1 cellular context compared by ENCODE assay signal in the genomic region with DNA sequence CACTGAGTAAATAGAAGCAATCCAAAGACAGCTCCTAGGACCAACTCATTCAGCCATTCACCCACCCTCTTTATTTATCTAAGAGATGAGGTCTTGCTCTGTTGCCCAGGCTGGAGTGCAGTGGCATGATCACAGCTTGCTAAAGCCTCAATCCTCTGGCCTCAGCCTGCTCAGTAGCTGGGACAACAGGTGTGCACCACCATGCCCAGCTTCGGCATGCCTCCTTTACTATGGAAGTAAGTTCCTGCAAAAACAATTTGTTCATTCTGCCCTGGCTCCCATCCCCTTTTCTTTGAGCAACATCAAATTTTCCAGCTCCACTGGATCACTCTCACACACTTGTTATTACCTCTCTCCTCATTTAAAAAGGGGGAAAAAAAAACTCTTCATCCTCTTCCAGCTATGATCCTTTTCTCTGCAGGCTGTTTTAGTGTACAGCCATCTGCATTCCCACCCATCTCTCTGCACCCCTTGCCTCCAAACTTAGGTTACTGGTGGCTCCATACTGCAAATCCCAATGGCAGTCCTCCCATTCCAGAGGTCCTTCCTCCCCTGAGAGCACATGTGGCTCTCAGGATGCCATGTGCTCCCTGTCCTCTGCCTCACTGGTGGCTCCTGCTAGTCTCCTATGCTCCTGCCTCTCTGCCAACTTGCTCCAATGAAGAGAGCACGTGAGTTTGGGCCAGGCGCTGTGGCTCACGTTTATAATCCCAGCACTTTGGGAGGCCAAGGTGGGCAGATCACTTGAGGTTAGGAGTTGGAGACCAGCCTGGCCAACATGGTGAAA.
A peak's percentile ranks its signal among the peaks of the same experiment; 100 is the strongest.
TF ChIP-seq lines count a peak whose summit lies in the region.

No MANE protein-coding gene starts in this region.

TF ChIP-seq in HepG2, 621 proteins besides CTCF, POLR2A, EP300 and RAD21:
- TF ChIP-seq, protein P1, sequence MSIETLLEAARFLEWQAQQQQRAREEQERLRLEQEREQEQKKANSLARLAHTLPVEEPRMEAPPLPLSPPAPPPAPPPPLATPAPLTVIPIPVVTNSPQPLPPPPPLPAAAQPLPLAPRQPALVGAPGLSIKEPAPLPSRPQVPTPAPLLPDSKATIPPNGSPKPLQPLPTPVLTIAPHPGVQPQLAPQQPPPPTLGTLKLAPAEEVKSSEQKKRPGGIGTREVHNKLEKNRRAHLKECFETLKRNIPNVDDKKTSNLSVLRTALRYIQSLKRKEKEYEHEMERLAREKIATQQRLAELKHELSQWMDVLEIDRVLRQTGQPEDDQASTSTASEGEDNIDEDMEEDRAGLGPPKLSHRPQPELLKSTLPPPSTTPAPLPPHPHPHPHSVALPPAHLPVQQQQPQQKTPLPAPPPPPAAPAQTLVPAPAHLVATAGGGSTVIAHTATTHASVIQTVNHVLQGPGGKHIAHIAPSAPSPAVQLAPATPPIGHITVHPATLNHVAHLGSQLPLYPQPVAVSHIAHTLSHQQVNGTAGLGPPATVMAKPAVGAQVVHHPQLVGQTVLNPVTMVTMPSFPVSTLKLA (IDR thresholded peaks at IDR 0.05): peak; percentile 99
- TF ChIP-seq CC2D1A (CRISPR knock-in tag; IDR thresholded peaks at IDR 0.05) (no peak), ZNF263 (CRISPR knock-in tag; IDR thresholded peaks at IDR 0.05) (peak; percentile 74)
